ENCODE assay signal across 13 cellular contexts in genomic region chr4:6984611-6985115, GRCh38. TPM values are rescaled to one million over a fixed set of nuclear protein-coding genes. Genes with fewer than 3 reads are reported as not detected.
DNase-seq lines count a peak whose midpoint lies in the region; ATAC-seq and TF ChIP-seq lines count a peak whose summit lies in the region.
"Had no signal": no experiment of that assay in that cellular context is flagged by ENCODE, and none has a peak within 500 bp of the region (broad histone marks: within the 10 kb centered on the region; RNA-seq: fewer than 3 reads in every experiment).

No MANE protein-coding gene starts in this region.

- no peaks in the 10 kb centered on the region for H3F3A ChIP-seq in PC-3 (ENCODE audit: low read length, unreplicated experiment)

- H3K27me3 ChIP-seq in left ventricle myocardium inferior (ENCODE audit: low read depth) (no peaks in the 10 kb centered on the region), heart right ventricle (no peaks in the 10 kb centered on the region), PC-3 (ENCODE audit: low read length) (no peaks in the 10 kb centered on the region)
- H3K27me3 ChIP-seq: MG63 had no signal

- H3K9me3 ChIP-seq in left ventricle myocardium inferior (replicated peaks) (no peaks in the 10 kb centered on the region), heart right ventricle (no peaks in the 10 kb centered on the region), PC-3 (ENCODE audit: low read length) (no peaks in the 10 kb centered on the region)
- H3K9me3 ChIP-seq: MG63 had no signal

- BruUV-seq in Calu3 (replicated peaks; lab: Mats Ljungman, UMichigan) (no TSS peak), PC-3 (replicated peaks; lab: Mats Ljungman, UMichigan) (no TSS peak)

- no peak overlapping the region for H3K4me2 ChIP-seq in PC-3 (ENCODE audit: low read length)

- WGBS in heart right ventricle, 2 donors = 86 to 90% methylated on average over 12 of the region's 12 CpGs

- H3K4me3 ChIP-seq in left ventricle myocardium inferior (peak overlapping the region; percentile 96), heart right ventricle (no peak overlapping the region), PC-3 (ENCODE audit: low read length) (no peak overlapping the region)
- H3K4me3 ChIP-seq: MG63 had no signal

- H3K36me3 Mint-ChIP-seq in T-cell (peaks cover 13% of the 10 kb centered on the region), memory B cell (peaks cover 6% of the 10 kb centered on the region), Calu3 (ENCODE audit: insufficient read depth, unreplicated experiment) (peaks cover 31% of the 10 kb centered on the region)

- DNase-seq in left ventricle myocardium inferior (no peak), heart right ventricle (no peak), T-cell (no peak), memory B cell (ENCODE audit: low spot score in 2 of 2) (no peak), substantia nigra (lab: John Stamatoyannopoulos, UW) (no peak), Calu3 (no peak), PC-3 (no peak)
- DNase-seq: caudate nucleus, MG63, midbrain, NCI-H226 had no signal

- ATAC-seq in heart right ventricle (no peak), T-cell (replicated peaks in 1 of 4) (no peak), memory B cell (ENCODE audit: low read depth) (no peak), GM21381 (IDR thresholded peaks at IDR 0.05; ENCODE audit: unreplicated experiment) (no peak), PC-3 (no peak)
- ATAC-seq: esophagus mucosa had no signal

- H3K27me3 Mint-ChIP-seq in T-cell = no peaks in the 10 kb centered on the region
- H3K27me3 Mint-ChIP-seq in memory B cell = no peaks in the 10 kb centered on the region
- no peaks in the 10 kb centered on the region for H3K27me3 Mint-ChIP-seq in Calu3 (ENCODE audit: unreplicated experiment)

- no peak overlapping the region for H2AFZ ChIP-seq in PC-3 (ENCODE audit: low read length)

- H3K4me1 ChIP-seq in left ventricle myocardium inferior = peaks cover 55% of the 10 kb centered on the region
- peaks cover 11 to 64% (median 39%) of the 10 kb centered on the region in 9 donors for H3K4me1 ChIP-seq in heart right ventricle
- H3K4me1 ChIP-seq in PC-3 (ENCODE audit: insufficient read depth, low read length) = peaks cover 27% of the 10 kb centered on the region

- TF ChIP-seq CTCF in left ventricle myocardium inferior (IDR thresholded peaks at IDR 0.05; ENCODE audit: borderline replicate concordance) (no peak), heart right ventricle (IDR thresholded peaks at IDR 0.05) (no peak), Calu3 (IDR thresholded peaks at IDR 0.05; ENCODE audit: unreplicated experiment) (no peak), PC-3 (conservative IDR thresholded peaks at IDR 0.05; ENCODE audit: low read depth, low read length) (no peak)

- no peak overlapping the region for H3K9ac ChIP-seq in PC-3 (ENCODE audit: low read length)

- H4K20me1 ChIP-seq in PC-3 (ENCODE audit: low read length) = no peaks in the 10 kb centered on the region

- peaks cover 43% of the 10 kb centered on the region for H3K79me2 ChIP-seq in PC-3 (ENCODE audit: low read length)

- CTCF ChIA-PET in T-cell (lab: Charles Lee) = interaction anchor here in 1 of 2 donors (0.6 to 0.9 kb wide), 4 partner anchors 10 to 86 kb away, joined by 3 to 5 read pairs (median 4); partner anchors contain the start of gene TADA2B
- CTCF ChIA-PET in Calu3 (lab: Charles Lee) = interaction anchor here (0.9 kb wide), 1 partner anchor 75 kb away, joined by 4 read pairs; the partner anchor contains the start of gene TBC1D14
- CTCF ChIA-PET in PC-3 (lab: Charles Lee) = no interaction called here

- H3K36me3 ChIP-seq in left ventricle myocardium inferior (no peaks in the 10 kb centered on the region), heart right ventricle (peaks cover 0 to 6% (median 0%) of the 10 kb centered on the region in 9 donors), PC-3 (ENCODE audit: low read depth, low read length) (no peaks in the 10 kb centered on the region)
- H3K36me3 ChIP-seq: MG63 had no signal

- peak overlapping the region; percentile 93 to 95 (median 94) for H3K4me3 Mint-ChIP-seq in T-cell
- H3K4me3 Mint-ChIP-seq in memory B cell = no peak overlapping the region
- no peak overlapping the region for H3K4me3 Mint-ChIP-seq in Calu3 (ENCODE audit: low read depth, unreplicated experiment)

- H3K9me3 Mint-ChIP-seq in T-cell = no peaks in the 10 kb centered on the region
- no peaks in the 10 kb centered on the region for H3K9me3 Mint-ChIP-seq in memory B cell
- no peaks in the 10 kb centered on the region for H3K9me3 Mint-ChIP-seq in Calu3 (ENCODE audit: low read depth, unreplicated experiment)

- POLR2A ChIA-PET in T-cell (lab: Charles Lee) = interaction anchor here (0.6 to 1.0 kb wide), 3 partner anchors 65 to 294 kb away, joined by 3 to 5 read pairs (median 3); no protein-coding TSS in a partner anchor
- POLR2A ChIA-PET in PC-3 (lab: Charles Lee; ENCODE audit: unreplicated experiment) = no interaction called here

- no peak overlapping the region for H3K27ac ChIP-seq in left ventricle myocardium inferior (replicated peaks)
- peak overlapping the region in 1 of 10 donors; percentile 66 for H3K27ac ChIP-seq in heart right ventricle
- peak overlapping the region; percentile 30 for H3K27ac ChIP-seq in substantia nigra (ENCODE audit: low read depth, low read length, poor library complexity, severe bottlenecking)
- H3K27ac ChIP-seq in PC-3 (ENCODE audit: low read length) = no peak overlapping the region

- H3K9me2 ChIP-seq in PC-3 (replicated peaks; ENCODE audit: low read length) = no peaks in the 10 kb centered on the region

- H3K27ac Mint-ChIP-seq in T-cell = peak overlapping the region; percentile 97
- peak overlapping the region; percentile 94 for H3K27ac Mint-ChIP-seq in memory B cell
- H3K27ac Mint-ChIP-seq in Calu3 (ENCODE audit: unreplicated experiment) = no peak overlapping the region

- H3K4me1 Mint-ChIP-seq in T-cell = peaks cover 61 to 73% (median 73%) of the 10 kb centered on the region in 3 donors
- peaks cover 35% of the 10 kb centered on the region for H3K4me1 Mint-ChIP-seq in memory B cell
- peaks cover 30% of the 10 kb centered on the region for H3K4me1 Mint-ChIP-seq in Calu3 (ENCODE audit: low read depth, unreplicated experiment)

- intact Hi-C loops in left ventricle myocardium inferior (cut with micrococcal nuclease) (loop anchor here (10.0 kb wide), 1 partner anchor 80 kb away; the partner anchor contains the start of gene TBC1D14), heart right ventricle (cut with DNase I) (loop anchor here in 9 of 10 donors (5.0 to 10.0 kb wide), 9 partner anchors 58 to 270 kb away; partner anchors contain the start of genes BLOC1S4 (in 7 of the 9), TBC1D14 (in 6 of the 9), GRPEL1 (in 3 of the 9) and TADA2B (in 3 of the 9)), Calu3 (cut with micrococcal nuclease; ENCODE audit: unreplicated experiment) (loop anchor here (5.0 to 10.0 kb wide), 2 partner anchors 77 to 90 kb away; partner anchors contain the start of gene TBC1D14), PC-3 (cut with micrococcal nuclease) (loop anchor here (5.0 kb wide), 2 partner anchors 77 to 83 kb away; partner anchors contain the start of genes GRPEL1 and TBC1D14)

RNA-seq across cellular contexts. Expression of gene TADA2B, which starts 58.5 kb away (rescaled TPM):
- 33.7 TPM for total RNA-seq in left ventricle myocardium inferior
- 10 to 100 TPM; 26.2 to 40.8 (median 31.5) TPM for total RNA-seq in heart right ventricle
- polyA plus RNA-seq in heart right ventricle = 10 to 100 TPM; 15.4 to 15.6 TPM
- 10 to 100 TPM; 36.6 to 44.8 (median 42.3) TPM for total RNA-seq in T-cell
- 15.1 and 15.8 TPM in 2 replicates for total RNA-seq in Calu3 (2022)
- 14.7 and 16.5 TPM in 2 replicates for total RNA-seq in PC-3 (2014; rRNA removed)

Comparison
In these comparisons a context has a peak if more than half of its experiments do, and no peak if none do; other contexts are left out.
1. H3K4me3 Mint-ChIP-seq: peak in T-cell (3 of 3); none in memory B cell (single experiment) and Calu3 (single experiment).